In the genomic region with DNA sequence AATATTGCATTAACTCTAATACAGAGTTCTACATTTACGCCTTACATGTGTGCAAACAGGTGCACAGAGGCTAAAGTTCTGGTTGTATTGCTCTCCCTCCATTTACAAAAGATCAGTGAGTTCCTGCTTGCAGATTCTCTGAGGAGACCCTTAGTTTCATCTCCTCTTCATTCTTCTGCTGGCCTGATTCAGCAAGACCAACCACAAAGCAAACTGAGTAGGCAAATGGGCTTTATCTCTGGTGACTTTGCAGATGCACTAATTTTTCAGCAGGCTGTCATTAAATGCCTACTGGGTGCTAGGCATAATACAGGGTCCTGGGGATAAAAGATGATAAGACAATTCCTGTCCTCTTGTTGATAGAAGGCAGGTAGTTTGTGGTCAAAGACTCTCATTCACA, we compare ENCODE assay signal across 18 cellular contexts. TPM values are rescaled to one million over a fixed set of nuclear protein-coding genes. Genes with fewer than 3 reads are reported as not detected.
DNase-seq lines count a peak whose midpoint lies in the region; ATAC-seq, FAIRE-seq and TF ChIP-seq lines count a peak whose summit lies in the region.
"Had no signal": no experiment of that assay in that cellular context is flagged by ENCODE, and none has a peak within 500 bp of the region (broad histone marks: within the 10 kb centered on the region; RNA-seq: fewer than 3 reads in every experiment).

No MANE protein-coding gene starts in this region.

- H3K9me3 Mint-ChIP-seq in H9: no peaks in the 10 kb centered on the region
- H3K9me3 Mint-ChIP-seq: CD8-positive, alpha-beta T cell; GM23338 had no signal

- H4K20me1 ChIP-seq in HCT116 (ENCODE audit: insufficient read depth) (peaks cover 16% of the 10 kb centered on the region), Karpas-422 (ENCODE audit: insufficient read depth, low read depth, low read length) (0 out of 2 replicates have a peak, but pooled peaks cover 3% of the 10 kb centered on the region), H9 (ENCODE audit: control insufficient read depth, insufficient read depth, insufficient read length) (no peaks in the 10 kb centered on the region)
- H4K20me1 ChIP-seq: BLaER1 had no signal

- H2AK5ac ChIP-seq in mesenchymal stem cell (ENCODE audit: low read length, severe bottlenecking): no peak overlapping the region
- no peak overlapping the region for H2AK5ac ChIP-seq in H9 (ENCODE audit: insufficient read length, low read length)

- H4K91ac ChIP-seq in mesenchymal stem cell (ENCODE audit: low read length) (no peak overlapping the region), H9 (ENCODE audit: insufficient read length, low read depth, low read length) (no peak overlapping the region)

- H3K9me3 ChIP-seq in HCT116 (ENCODE audit: control insufficient read depth in 1 of 2, insufficient read depth in 1 of 2, low read depth in 1 of 2, low read length in 2 of 2) (no peaks in the 10 kb centered on the region), Karpas-422 (ENCODE audit: low read length) (no peaks in the 10 kb centered on the region), mesenchymal stem cell (ENCODE audit: control insufficient read depth, low read length) (no peaks in the 10 kb centered on the region), H9 (ENCODE audit: control insufficient read depth, low read depth, low read length) (no peaks in the 10 kb centered on the region), kidney (ENCODE audit: control insufficient read depth in 1 of 2, low read length in 2 of 2) (no peaks in the 10 kb centered on the region)
- H3K9me3 ChIP-seq: BLaER1, Caco-2, HAP-1 had no signal

- H4K8ac ChIP-seq in mesenchymal stem cell (ENCODE audit: low read length) (no peak overlapping the region), H9 (replicated peaks; ENCODE audit: insufficient read length, low read depth, low read length) (no peak overlapping the region)

- H2BK5ac ChIP-seq in mesenchymal stem cell (ENCODE audit: low read depth, low read length, poor library complexity, severe bottlenecking) (peak overlapping the region; percentile 69), H9 (ENCODE audit: insufficient read length, low read length) (no peak overlapping the region)

- H3K4me2 ChIP-seq in HCT116 (ENCODE audit: low read length) (no peak overlapping the region), Karpas-422 (ENCODE audit: low read depth, low read length, poor library complexity, severe bottlenecking) (peak overlapping the region; percentile 75), mesenchymal stem cell (ENCODE audit: low read length, poor library complexity, severe bottlenecking) (no peak overlapping the region), H9 (ENCODE audit: insufficient read depth, insufficient read length, low read length) (no peak overlapping the region)
- H3K4me2 ChIP-seq: BLaER1, GM23338 had no signal

- H3K36me3 ChIP-seq in HCT116 (ENCODE audit: control insufficient read depth in 1 of 2, insufficient read depth in 2 of 2, low read length in 2 of 2) (peaks cover 16 to 49% of the 10 kb centered on the region in 2 experiments), Karpas-422 (ENCODE audit: insufficient read depth, low read length) (peaks cover 9% of the 10 kb centered on the region; the same call in 1 of the 2 replicates), mesenchymal stem cell (ENCODE audit: control insufficient read depth in 1 of 2, insufficient read depth in 2 of 2, low read depth in 1 of 2, low read length in 2 of 2) (peaks cover 6 to 8% of the 10 kb centered on the region in 2 experiments), kidney (ENCODE audit: control insufficient read depth in 1 of 2, insufficient read depth in 2 of 2, low read length in 2 of 2) (no peaks in the 10 kb centered on the region)
- H3K36me3 ChIP-seq: BLaER1, HAP-1 had no signal

- TF ChIP-seq CTCF in HCT116 (IDR thresholded peaks at IDR 0.05 in 2 of 3, conservative IDR thresholded peaks at IDR 0.05 in 1 of 3; ENCODE audit: borderline replicate concordance in 1 of 3, insufficient read depth in 1 of 3, low read depth in 2 of 3, low read length in 2 of 3): no peak
- TF ChIP-seq CTCF in H9 (conservative IDR thresholded peaks at IDR 0.05): no peak
- TF ChIP-seq CTCF in kidney (IDR thresholded peaks at IDR 0.05; ENCODE audit: borderline replicate concordance, extremely low read depth, insufficient read depth): no peak

- H2AFZ ChIP-seq in HCT116 (ENCODE audit: low read depth, low read length, poor library complexity, severe bottlenecking): no peak overlapping the region
- H2AFZ ChIP-seq in Karpas-422 (ENCODE audit: low read length): no peak overlapping the region
- H2AFZ ChIP-seq in mesenchymal stem cell (ENCODE audit: low read depth, low read length): no peak overlapping the region
- H2AFZ ChIP-seq in H9 (ENCODE audit: low read length): no peak overlapping the region
- H2AFZ ChIP-seq: GM23338 had no signal

- H3K36me3 Mint-ChIP-seq in H9 (ENCODE audit: insufficient read depth in 1 of 3, low read depth in 3 of 3): no peaks in the 10 kb centered on the region
- H3K36me3 Mint-ChIP-seq: CD4-positive, CD25-positive, alpha-beta regulatory T cell; CD8-positive, alpha-beta T cell had no signal

- H3K27me3 ChIP-seq in HCT116 (ENCODE audit: insufficient read depth, low read length) (no peaks in the 10 kb centered on the region), Karpas-422 (ENCODE audit: low read length) (no peaks in the 10 kb centered on the region), mesenchymal stem cell (ENCODE audit: control insufficient read depth in 1 of 2, insufficient read depth in 1 of 2, low read length in 2 of 2) (no peaks in the 10 kb centered on the region), H9 (ENCODE audit: insufficient read depth, low read length) (no peaks in the 10 kb centered on the region)
- H3K27me3 ChIP-seq: BLaER1 had no signal

- H3K18ac ChIP-seq in mesenchymal stem cell (ENCODE audit: low read depth in 1 of 2, low read length in 2 of 2): no peak overlapping the region
- no peak overlapping the region for H3K18ac ChIP-seq in H9 (ENCODE audit: insufficient read length, low read depth, low read length)

- CTCF ChIA-PET in HCT116 (lab: Charles Lee): no interaction called here

- DNase-seq in HCT116 (ENCODE audit: low read depth, low spot score): no peak
- DNase-seq in Karpas-422: peak; percentile 72
- no peak for DNase-seq in mesenchymal stem cell
- no peak for DNase-seq in H9
- DNase-seq in DMS 273 treated with DMSO at 0.1 percent for 48 hours (lab: John Stamatoyannopoulos, UW): no peak
- no peak for DNase-seq in kidney
- DNase-seq: Caco-2; CD4-positive, CD25-positive, alpha-beta regulatory T cell; CD8-positive, alpha-beta T cell; DMS79; EL; GDM1 had no signal

- H3K4me1 Mint-ChIP-seq in H9: peaks cover 10 to 20% of the 10 kb centered on the region in 2 experiments
- H3K4me1 Mint-ChIP-seq: B cell; CD4-positive, CD25-positive, alpha-beta regulatory T cell had no signal

- BruUV-seq in HCT116 (replicated peaks; lab: Mats Ljungman, UMichigan): no TSS peak

- no peaks in the 10 kb centered on the region for H3K23me2 ChIP-seq in H9 (ENCODE audit: insufficient read length, low read depth, low read length, poor library complexity, severe bottlenecking)

- H3K4me3 ChIP-seq in HCT116 (replicated peaks in 1 of 2; ENCODE audit: low read depth in 1 of 2, low read length in 2 of 2): no peak overlapping the region
- 0 out of 2 replicates have a peak overlapping the region, but pooled peaks have one; percentile 48 for H3K4me3 ChIP-seq in Karpas-422 (ENCODE audit: low read length)
- H3K4me3 ChIP-seq in mesenchymal stem cell (ENCODE audit: insufficient read depth in 1 of 2, low read depth in 1 of 2, low read length in 2 of 2): no peak overlapping the region
- H3K4me3 ChIP-seq in kidney (ENCODE audit: low read length in 2 of 2): no peak overlapping the region
- H3K4me3 ChIP-seq: BLaER1, GM12878, GM23338, HAP-1 had no signal

- H3K23ac ChIP-seq in mesenchymal stem cell (ENCODE audit: low read length in 2 of 2) (no peak overlapping the region), H9 (ENCODE audit: insufficient read length, low read depth, low read length) (no peak overlapping the region)

- no peak overlapping the region for H2BK15ac ChIP-seq in mesenchymal stem cell (ENCODE audit: low read depth, poor library complexity, severe bottlenecking)
- no peak overlapping the region for H2BK15ac ChIP-seq in H9 (ENCODE audit: low read depth, low read length)

- H2BK20ac ChIP-seq in H9 (ENCODE audit: low read depth, low read length, poor library complexity, severe bottlenecking): no peak overlapping the region

- H3K79me1 ChIP-seq in mesenchymal stem cell (replicated peaks; ENCODE audit: low read length, poor library complexity, severe bottlenecking) (peaks cover 15% of the 10 kb centered on the region), H9 (ENCODE audit: insufficient read depth, low read depth, low read length, poor library complexity, severe bottlenecking) (no peaks in the 10 kb centered on the region)

- H3K27ac ChIP-seq in HCT116 (ENCODE audit: low read depth, low read length): peak overlapping the region; percentile 0; the same call in 1 of the 2 replicates
- peak overlapping the region; percentile 98 for H3K27ac ChIP-seq in Karpas-422 (ENCODE audit: low read length)
- H3K27ac ChIP-seq in mesenchymal stem cell (ENCODE audit: low read length, poor library complexity, severe bottlenecking): no peak overlapping the region
- no peak overlapping the region for H3K27ac ChIP-seq in H9 (ENCODE audit: insufficient read length, low read depth, low read length)
- no peak overlapping the region for H3K27ac ChIP-seq in kidney (ENCODE audit: low read depth in 2 of 2, low read length in 2 of 2)
- H3K27ac ChIP-seq: BLaER1, C4-2B had no signal

- no peak overlapping the region for H4K5ac ChIP-seq in H9 (ENCODE audit: insufficient read length, low read depth, low read length)

- no peak overlapping the region for H3K4me3 Mint-ChIP-seq in H9
- H3K4me3 Mint-ChIP-seq: B cell; CD4-positive, CD25-positive, alpha-beta regulatory T cell; CD8-positive, alpha-beta T cell; GM23338 had no signal

- no peak overlapping the region for H3K56ac ChIP-seq in H9 (ENCODE audit: insufficient read length, low read depth, low read length)

- no peak overlapping the region for H3T11ph ChIP-seq in H9 (ENCODE audit: low read length)

- WGBS in mesenchymal stem cell: 93% methylated on average over 1 of the region's 1 CpG
- WGBS in H9 (ENCODE audit: extremely low coverage, insufficient read length, low lambda C conversion rate): no CpG with 5 or more reads among the region's 1 CpG

- no peak for ATAC-seq in HCT116
- ATAC-seq: CD8-positive, alpha-beta T cell; GM12878; GM23338 had no signal

- no peaks in the 10 kb centered on the region for H3K9me2 ChIP-seq in HCT116 (ENCODE audit: insufficient read depth)
- H3K9me2 ChIP-seq in Karpas-422 (replicated peaks; ENCODE audit: insufficient read depth, low read length): no peaks in the 10 kb centered on the region

- no peak for TF ChIP-seq RAD21 in HCT116 (IDR thresholded peaks at IDR 0.05; ENCODE audit: low read depth)

- H3K4ac ChIP-seq in mesenchymal stem cell (ENCODE audit: low read depth in 1 of 2, low read length in 2 of 2) (no peak overlapping the region), H9 (ENCODE audit: low read depth, low read length) (no peak overlapping the region)

- H3K27me3 Mint-ChIP-seq in H9 (ENCODE audit: low read depth): no peaks in the 10 kb centered on the region

- H3K79me2 ChIP-seq in HCT116 (ENCODE audit: insufficient read depth, low read length): peaks cover 91% of the 10 kb centered on the region
- H3K79me2 ChIP-seq in Karpas-422 (ENCODE audit: low read length): peaks cover 79% of the 10 kb centered on the region
- H3K79me2 ChIP-seq in H9 (ENCODE audit: insufficient read depth, low read length): no peaks in the 10 kb centered on the region

- TF ChIP-seq POLR2A in HCT116 (IDR thresholded peaks at IDR 0.05; ENCODE audit: borderline replicate concordance, extremely low read depth, insufficient read depth, insufficient read length): no peak

- no peak for FAIRE-seq in kidney (lab: Jason Lieb, UNC)
- FAIRE-seq: GM12878 had no signal

- no peak overlapping the region for H3K9ac ChIP-seq in HCT116 (ENCODE audit: low read length)
- peak overlapping the region; percentile 65 for H3K9ac ChIP-seq in Karpas-422 (ENCODE audit: low read length)
- no peak overlapping the region for H3K9ac ChIP-seq in mesenchymal stem cell (ENCODE audit: low read length)
- H3K9ac ChIP-seq in H9 (ENCODE audit: extremely low read depth, insufficient read length, low read length): no peak overlapping the region
- H3K9ac ChIP-seq in kidney (ENCODE audit: low read length in 2 of 2): no peak overlapping the region
- H3K9ac ChIP-seq: BLaER1 had no signal

- H3K27ac Mint-ChIP-seq in H9: no peak overlapping the region
- H3K27ac Mint-ChIP-seq: B cell; CD4-positive, CD25-positive, alpha-beta regulatory T cell; CD8-positive, alpha-beta T cell; GM23338 had no signal

- no peak overlapping the region for H3K14ac ChIP-seq in mesenchymal stem cell (ENCODE audit: low read length in 2 of 2)
- H3K14ac ChIP-seq in H9 (ENCODE audit: insufficient read depth, low read length): no peak overlapping the region

- peaks cover 62 to 71% of the 10 kb centered on the region in 2 experiments; a peak in 3 of 4 replicates for H3K4me1 ChIP-seq in HCT116 (ENCODE audit: control insufficient read depth in 1 of 2, insufficient read depth in 2 of 2, low read length in 2 of 2)
- H3K4me1 ChIP-seq in Karpas-422 (ENCODE audit: low read length): peaks cover 93% of the 10 kb centered on the region
- peaks cover 12% of the 10 kb centered on the region for H3K4me1 ChIP-seq in mesenchymal stem cell (ENCODE audit: control insufficient read depth, insufficient read depth, low read depth, low read length)
- no peaks in the 10 kb centered on the region for H3K4me1 ChIP-seq in H9 (ENCODE audit: insufficient read depth, low read length)
- H3K4me1 ChIP-seq in kidney (ENCODE audit: control insufficient read depth in 1 of 2, insufficient read depth in 1 of 2, low read depth in 1 of 2, low read length in 2 of 2): peaks cover 2 to 16% of the 10 kb centered on the region in 2 donors

- POLR2A ChIA-PET in HCT116 (lab: Charles Lee): no interaction called here

- H2BK120ac ChIP-seq in mesenchymal stem cell (ENCODE audit: low read depth, low read length): no peak overlapping the region
- H2BK120ac ChIP-seq in H9 (ENCODE audit: low read depth, low read length, poor library complexity, severe bottlenecking): no peak overlapping the region

- intact Hi-C loops in HCT116 (cut with micrococcal nuclease) (no loop called here), kidney (cut with DNase I) (no loop called here)

- H2BK12ac ChIP-seq in mesenchymal stem cell (ENCODE audit: low read length in 2 of 2) (no peak overlapping the region), H9 (ENCODE audit: insufficient read length, low read depth, low read length) (no peak overlapping the region)

- RAD21 ChIA-PET in HCT116 (lab: Charles Lee; ENCODE audit: low non-redundant PET in 1 of 2, low total read pairs in 2 of 2, uncharacterized antibody in 2 of 2, unreplicated experiment in 2 of 2): no interaction called here

RNA-seq across cellular contexts. Expression of a gene that starts 56.4 kb away (rescaled TPM):
- total RNA-seq in HCT116 (2021; ENCODE audit: unreplicated experiment): 200 TPM
- 71.3 and 91.7 TPM in 2 replicates for polyA plus RNA-seq in HCT116 (2012)
- total RNA-seq in Karpas-422 (2014; rRNA removed; shearing (Covaris generic); ENCODE audit: low replicate concordance): 118 and 158 TPM in 2 replicates
- polyA plus RNA-seq in mesenchymal stem cell (2013, experiment 1 of 2): 0.19 TPM
- polyA plus RNA-seq in mesenchymal stem cell (2013, experiment 2 of 2): 0.38 TPM
- 5.0 and 5.5 TPM in 2 replicates for total RNA-seq in H9 (2021)
- 225 TPM for total RNA-seq in kidney
- polyA plus RNA-seq in kidney (ENCODE audit: insufficient read depth, low read depth, low replicate concordance): 13.4 TPM
- total RNA-seq: CD4-positive, CD25-positive, alpha-beta regulatory T cell; CD8-positive, alpha-beta T cell had no signal
- polyA plus RNA-seq: CD4-positive, CD25-positive, alpha-beta regulatory T cell had no signal

Comparison
In these comparisons a context has a peak if more than half of its experiments do, and no peak if none do; other contexts are left out.
1. H3K27ac ChIP-seq: peak in HCT116 (single experiment) and Karpas-422 (single experiment); none in mesenchymal stem cell (single experiment), H9 (single experiment) and kidney (0 of 2).
2. RNA of a gene that starts 56.4 kb away (total RNA-seq): 225 TPM in kidney (single experiment), 200 TPM in HCT116 (single experiment) and 118 to 158 TPM in Karpas-422; 5.0 to 5.5 TPM in H9; every median in the first group is over 10 times any median in the second.